In the genomic region with DNA sequence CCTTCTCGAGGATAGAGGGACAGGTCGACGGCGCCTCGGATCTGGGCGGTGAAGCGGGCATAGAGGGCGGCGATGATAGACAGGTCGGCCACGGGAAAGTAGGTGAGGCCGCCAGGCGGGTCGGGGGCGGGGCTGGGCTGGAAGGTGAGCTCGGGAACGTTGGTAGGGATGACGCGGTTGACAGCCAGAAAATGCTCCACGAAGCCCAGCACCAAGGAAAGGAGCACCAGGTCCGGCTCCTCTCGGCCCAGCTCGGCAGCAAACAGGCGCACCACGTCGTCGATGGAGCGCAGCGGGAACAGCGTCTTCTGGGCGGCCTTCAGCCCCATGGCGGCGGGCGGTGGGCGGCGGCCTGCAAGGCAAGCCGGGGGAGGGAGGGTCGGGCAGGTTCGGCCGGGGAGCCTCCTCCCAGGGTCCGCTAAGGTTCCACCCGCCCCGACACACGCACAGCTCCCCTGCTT, we compare ENCODE assay signal across 8 cellular contexts. TPM values are rescaled to one million over a fixed set of nuclear protein-coding genes. Genes with fewer than 3 reads are reported as not detected.
DNase-seq lines count a peak whose midpoint lies in the region; ATAC-seq and TF ChIP-seq lines count a peak whose summit lies in the region.

No MANE protein-coding gene starts in this region.

- H3K4me1 ChIP-seq in body of pancreas: peaks cover 25% of the 10 kb centered on the region

- H3K27me3 Mint-ChIP-seq in immature natural killer cell (ENCODE audit: low read depth in 3 of 3): peaks cover 0 to 4% (median 3%) of the 10 kb centered on the region in 3 donors

- TF ChIP-seq CTCF in body of pancreas (IDR thresholded peaks at IDR 0.05): no peak

- peak overlapping the region in 5 of 6 donors; percentile 71 to 94 (median 93) for H3K27ac Mint-ChIP-seq in immature natural killer cell

- H3K9me3 ChIP-seq in body of pancreas: no peaks in the 10 kb centered on the region

- H3K4me3 Mint-ChIP-seq in immature natural killer cell: peak overlapping the region; percentile 90 to 96 (median 93)

- peak overlapping the region; percentile 86 to 87 for H3K4me3 ChIP-seq in body of pancreas

- intact Hi-C loops in body of pancreas (cut with DNase I): no loop called here

- H3K9me3 Mint-ChIP-seq in immature natural killer cell: no peaks in the 10 kb centered on the region

- no peaks in the 10 kb centered on the region for H3K27me3 ChIP-seq in body of pancreas

- peak overlapping the region; percentile 68 to 86 (median 76) for H3K27ac ChIP-seq in body of pancreas

- DNase-seq in NCI-H1417 (lab: John Stamatoyannopoulos, UW) (peak; percentile 37 to 65 (median 63)), NCI-H1417 treated with DMSO at 0.1 percent for 48 hours (lab: John Stamatoyannopoulos, UW) (no peak), NCI-H1105 treated with DMSO at 0.1 percent for 48 hours (lab: John Stamatoyannopoulos, UW) (peak; percentile 20), body of pancreas (peak; percentile 70 to 78 (median 76)), immature natural killer cell (no peak)
- peak; percentile 9 to 37 for DNase-seq in stimulated activated CD4-positive, alpha-beta T cell treated with anti-CD3 and anti-CD28 coated beads, Interleukin-4, amount 100 ng/mL, for 4 hours

- WGBS in body of pancreas, 2 donors: 1 to 3% methylated on average over 14 to 41 of the region's 44 CpGs

- peak; percentile 51 for ATAC-seq in body of pancreas
- no peak for ATAC-seq in GM21717 (IDR thresholded peaks at IDR 0.05; ENCODE audit: unreplicated experiment)
- ATAC-seq in GM21576 (IDR thresholded peaks at IDR 0.05; ENCODE audit: unreplicated experiment): no peak

- H3K36me3 ChIP-seq in body of pancreas (replicated peaks in 1 of 2; ENCODE audit: insufficient read depth in 1 of 2, low read depth in 2 of 2): no peaks in the 10 kb centered on the region

- TF ChIP-seq POLR2A in body of pancreas (IDR thresholded peaks at IDR 0.05): no peak

- peaks cover 17% of the 10 kb centered on the region in 2 donors for H3K4me1 Mint-ChIP-seq in immature natural killer cell

- H3K36me3 Mint-ChIP-seq in immature natural killer cell: peaks cover 0 to 6% (median 6%) of the 10 kb centered on the region in 3 donors

RNA-seq across cellular contexts. Expression of gene MEN1, which starts 0.5 kb away (rescaled TPM):
- total RNA-seq in body of pancreas: 10 to 100 TPM; 18.8 to 18.9 TPM
- polyA plus RNA-seq in immature natural killer cell: 10 to 100 TPM; 15.3 to 36.1 (median 27.1) TPM

RNA-seq across cellular contexts. Expression of gene MAP4K2, which starts 6.8 kb away (rescaled TPM):
- 10 to 100 TPM; 10.4 to 18.1 TPM for total RNA-seq in body of pancreas
- polyA plus RNA-seq in immature natural killer cell: 10 to 100 TPM in 2 of 3 donors, 1 to 10 TPM in 1; 9.2 to 16.4 (median 15.9) TPM

RNA-seq across cellular contexts. Expression of gene SF1, which starts 31.5 kb away (rescaled TPM):
- 100 to 1,000 TPM; 150 to 470 TPM for total RNA-seq in body of pancreas
- polyA plus RNA-seq in immature natural killer cell: 100 to 1,000 TPM in 1 of 3 donors, 10 to 100 TPM in 2; 51.1 to 142 (median 56.3) TPM

RNA-seq across cellular contexts. Expression of gene CDC42BPG, which starts 34.6 kb away (rescaled TPM):
- 10 to 100 TPM; 13.5 to 18.9 TPM for total RNA-seq in body of pancreas
- polyA plus RNA-seq in immature natural killer cell: under 1 TPM in 2 of 3 donors, not detected in 1; 0.13 to 0.22 TPM

RNA-seq across cellular contexts. Expression of gene PYGM, which starts 50.0 kb away (rescaled TPM):
- 1 to 10 TPM in 1 of 2 donors, under 1 TPM in 1; 0.78 to 4.3 TPM for total RNA-seq in body of pancreas
- polyA plus RNA-seq in immature natural killer cell: 1 to 10 TPM in 1 of 3 donors, under 1 TPM in 1, not detected in 1; 0.63 to 1.1 TPM

Comparison
In these comparisons a context has a peak if more than half of its experiments do, and no peak if none do; other contexts are left out.
1. DNase-seq: peak in NCI-H1417 (3 of 3), NCI-H1105 treated with DMSO at 0.1 percent for 48 hours (single experiment), body of pancreas (4 of 4) and stimulated activated CD4-positive, alpha-beta T cell treated with anti-CD3 and anti-CD28 coated beads, Interleukin-4, amount 100 ng/mL, for 4 hours (2 of 2); none in NCI-H1417 treated with DMSO at 0.1 percent for 48 hours (single experiment) and immature natural killer cell (0 of 3).